In the genomic region with DNA sequence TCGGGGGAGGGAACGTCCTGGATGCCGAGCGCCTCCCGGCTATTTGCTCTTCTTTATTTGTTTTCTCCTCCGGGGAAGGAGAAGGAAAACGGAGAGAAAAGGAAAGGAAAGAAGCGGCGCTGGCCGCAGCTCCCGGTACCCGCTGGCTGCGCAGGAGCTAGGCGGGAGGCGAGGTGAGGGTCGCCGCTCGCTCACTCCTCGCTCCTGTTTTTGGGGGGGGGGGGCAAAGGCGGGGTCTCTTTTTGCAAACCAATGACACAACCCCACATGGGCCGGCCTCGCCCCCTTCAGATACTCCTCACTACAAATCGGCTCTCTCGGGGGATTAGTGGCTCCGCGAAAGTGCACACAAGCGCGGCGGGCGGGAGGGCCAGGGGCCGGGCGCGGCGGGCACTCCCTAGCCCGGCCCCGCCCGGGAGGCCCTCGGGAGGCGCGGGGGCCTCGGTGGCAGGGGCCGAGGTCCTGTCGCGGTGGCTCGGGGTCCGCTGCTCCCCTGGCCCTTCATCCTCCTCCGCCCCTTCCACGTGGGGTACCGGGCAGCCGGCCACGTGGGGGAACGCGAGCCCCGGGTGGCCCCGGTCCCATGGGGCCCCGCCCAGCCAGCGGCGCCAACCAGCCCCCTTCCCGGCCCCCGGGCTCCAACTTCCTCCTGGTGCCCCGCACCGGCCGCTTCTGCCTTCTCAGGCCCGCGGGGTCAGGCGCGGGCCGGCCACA, we compare ENCODE assay signal across 9 cellular contexts. TPM values are rescaled to one million over a fixed set of nuclear protein-coding genes. Genes with fewer than 3 reads are reported as not detected.
A peak's percentile ranks its signal among the peaks of the same experiment; 100 is the strongest.
DNase-seq lines count a peak whose midpoint lies in the region; FAIRE-seq and TF ChIP-seq lines count a peak whose summit lies in the region.
"Had no signal": no experiment of that assay in that cellular context is flagged by ENCODE, and none has a peak within 500 bp of the region (broad histone marks: within the 10 kb centered on the region; RNA-seq: fewer than 3 reads in every experiment).

No MANE protein-coding gene starts in this region.

- H3K4me3 ChIP-seq in keratinocyte (ENCODE audit: control insufficient read depth in 2 of 3, extremely low read depth in 1 of 3, insufficient read depth in 2 of 3, low read depth in 1 of 3, low read length in 3 of 3) (peak overlapping the region; percentile 69 to 74 (median 73)), skin epidermis (peak overlapping the region; percentile 73 to 90 (median 76))

- H3K79me2 ChIP-seq in keratinocyte (ENCODE audit: control insufficient read depth, insufficient read depth, low read length) = peaks cover 35% of the 10 kb centered on the region

- H3K4me1 ChIP-seq in keratinocyte (ENCODE audit: control insufficient read depth, extremely low read depth, insufficient read depth, low read length) = peaks cover 17% of the 10 kb centered on the region

- peak overlapping the region; percentile 73 for H3K9ac ChIP-seq in keratinocyte (ENCODE audit: control insufficient read depth, extremely low read depth, insufficient read depth, low read length)

- TF ChIP-seq EP300 in Ishikawa (IDR thresholded peaks at IDR 0.05; ENCODE audit: borderline replicate concordance) = peak; percentile 23; the same call in 1 of the 2 replicates

- peak overlapping the region; percentile 27 for H2AFZ ChIP-seq in keratinocyte (ENCODE audit: control insufficient read depth, low read length)

- peak overlapping the region; percentile 63 for H3K4me2 ChIP-seq in keratinocyte (ENCODE audit: control insufficient read depth, extremely low read depth, insufficient read depth, low read depth, low read length)

- H3K9me1 ChIP-seq in keratinocyte (ENCODE audit: control insufficient read depth, extremely low read depth, insufficient read depth, low read length) = no peaks in the 10 kb centered on the region

- no peaks in the 10 kb centered on the region for H3K36me3 ChIP-seq in keratinocyte (ENCODE audit: control insufficient read depth in 2 of 2, extremely low read depth in 1 of 2, insufficient read depth in 2 of 2, low read length in 2 of 2)

- H4K20me1 ChIP-seq in keratinocyte (ENCODE audit: control insufficient read depth, extremely low read depth, insufficient read depth, low read length) = no peaks in the 10 kb centered on the region

- TF ChIP-seq RAD21 in Ishikawa (IDR thresholded peaks at IDR 0.05; ENCODE audit: low read depth) = no peak

- no peak for TF ChIP-seq CTCF in keratinocyte (optimal IDR thresholded peaks at IDR 0.05 in 1 of 3, IDR thresholded peaks at IDR 0.05 in 1 of 3, conservative IDR thresholded peaks at IDR 0.05 in 1 of 3; ENCODE audit: extremely low read depth in 1 of 3, insufficient read depth in 2 of 3, low read length in 3 of 3)

- no peaks in the 10 kb centered on the region for H3K9me3 ChIP-seq in keratinocyte (ENCODE audit: control insufficient read depth, low read depth, low read length)

- H3K27me3 ChIP-seq in keratinocyte (ENCODE audit: control insufficient read depth, extremely low read depth, insufficient read depth, low read length) = no peaks in the 10 kb centered on the region

- dilution Hi-C loops in keratinocyte (cut with MboI; ENCODE audit: extremely low pct_ligation_motif_present, low sequenced_read_pairs) = no loop called here

- FAIRE-seq in keratinocyte (lab: Jason Lieb, UNC) = no peak
- FAIRE-seq: islet of Langerhans had no signal

- H3K27ac ChIP-seq in cingulate gyrus (ENCODE audit: low read depth, low read length) = peak overlapping the region; percentile 60
- peak overlapping the region; percentile 66 for H3K27ac ChIP-seq in keratinocyte (ENCODE audit: control insufficient read depth, insufficient read depth, low read length)
- H3K27ac ChIP-seq in skin epidermis = peak overlapping the region; percentile 65 to 98 (median 94)

- DNase-seq in NCI-H1417 (lab: John Stamatoyannopoulos, UW) (peak; percentile 65 to 81 (median 72)), NCI-H1417 treated with DMSO at 0.1 percent for 48 hours (lab: John Stamatoyannopoulos, UW) (no peak), SK-N-DZ (ENCODE audit: low spot score) (peak; percentile 93), keratinocyte (ENCODE audit: low read depth, low spot score) (no peak)
- no peak for DNase-seq in stimulated activated naive CD4-positive, alpha-beta T cell treated with Interleukin-2 at 50 U/mL for 16 hours (lab: John Stamatoyannopoulos, UW)

TF ChIP-seq in Ishikawa, 13 proteins besides CTCF, POLR2A, EP300 and RAD21:
- TF ChIP-seq, protein P1, sequence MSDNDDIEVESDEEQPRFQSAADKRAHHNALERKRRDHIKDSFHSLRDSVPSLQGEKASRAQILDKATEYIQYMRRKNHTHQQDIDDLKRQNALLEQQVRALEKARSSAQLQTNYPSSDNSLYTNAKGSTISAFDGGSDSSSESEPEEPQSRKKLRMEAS (IDR thresholded peaks at IDR 0.05) = peak; percentile 79
- no peak; the same call in 1 of the 2 replicates for TF ChIP-seq TCF12 (IDR thresholded peaks at IDR 0.05; ENCODE audit: low read depth)
- peak; percentile 54 for TF ChIP-seq TAF1 (IDR thresholded peaks at IDR 0.05; ENCODE audit: low read depth)
- 0 out of 2 replicates have a peak, but pooled peaks have one; percentile 17 for TF ChIP-seq FOXM1 (IDR thresholded peaks at IDR 0.05; ENCODE audit: borderline replicate concordance, low read depth)
- TF ChIP-seq EGR1 (IDR thresholded peaks at IDR 0.05) = 0 out of 2 replicates have a peak, but pooled peaks have one; percentile 16
- TF ChIP-seq, protein P2, sequence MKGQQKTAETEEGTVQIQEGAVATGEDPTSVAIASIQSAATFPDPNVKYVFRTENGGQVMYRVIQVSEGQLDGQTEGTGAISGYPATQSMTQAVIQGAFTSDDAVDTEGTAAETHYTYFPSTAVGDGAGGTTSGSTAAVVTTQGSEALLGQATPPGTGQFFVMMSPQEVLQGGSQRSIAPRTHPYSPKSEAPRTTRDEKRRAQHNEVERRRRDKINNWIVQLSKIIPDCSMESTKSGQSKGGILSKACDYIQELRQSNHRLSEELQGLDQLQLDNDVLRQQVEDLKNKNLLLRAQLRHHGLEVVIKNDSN (IDR thresholded peaks at IDR 0.05) = peak; percentile 78
- 0 out of 2 replicates have a peak, but pooled peaks have one; percentile 12 for TF ChIP-seq YY1 (IDR thresholded peaks at IDR 0.05; ENCODE audit: low read depth)
- peak; percentile 53; the same call in 1 of the 2 replicates for TF ChIP-seq TEAD4 (IDR thresholded peaks at IDR 0.05)
- TF ChIP-seq, protein P3, sequence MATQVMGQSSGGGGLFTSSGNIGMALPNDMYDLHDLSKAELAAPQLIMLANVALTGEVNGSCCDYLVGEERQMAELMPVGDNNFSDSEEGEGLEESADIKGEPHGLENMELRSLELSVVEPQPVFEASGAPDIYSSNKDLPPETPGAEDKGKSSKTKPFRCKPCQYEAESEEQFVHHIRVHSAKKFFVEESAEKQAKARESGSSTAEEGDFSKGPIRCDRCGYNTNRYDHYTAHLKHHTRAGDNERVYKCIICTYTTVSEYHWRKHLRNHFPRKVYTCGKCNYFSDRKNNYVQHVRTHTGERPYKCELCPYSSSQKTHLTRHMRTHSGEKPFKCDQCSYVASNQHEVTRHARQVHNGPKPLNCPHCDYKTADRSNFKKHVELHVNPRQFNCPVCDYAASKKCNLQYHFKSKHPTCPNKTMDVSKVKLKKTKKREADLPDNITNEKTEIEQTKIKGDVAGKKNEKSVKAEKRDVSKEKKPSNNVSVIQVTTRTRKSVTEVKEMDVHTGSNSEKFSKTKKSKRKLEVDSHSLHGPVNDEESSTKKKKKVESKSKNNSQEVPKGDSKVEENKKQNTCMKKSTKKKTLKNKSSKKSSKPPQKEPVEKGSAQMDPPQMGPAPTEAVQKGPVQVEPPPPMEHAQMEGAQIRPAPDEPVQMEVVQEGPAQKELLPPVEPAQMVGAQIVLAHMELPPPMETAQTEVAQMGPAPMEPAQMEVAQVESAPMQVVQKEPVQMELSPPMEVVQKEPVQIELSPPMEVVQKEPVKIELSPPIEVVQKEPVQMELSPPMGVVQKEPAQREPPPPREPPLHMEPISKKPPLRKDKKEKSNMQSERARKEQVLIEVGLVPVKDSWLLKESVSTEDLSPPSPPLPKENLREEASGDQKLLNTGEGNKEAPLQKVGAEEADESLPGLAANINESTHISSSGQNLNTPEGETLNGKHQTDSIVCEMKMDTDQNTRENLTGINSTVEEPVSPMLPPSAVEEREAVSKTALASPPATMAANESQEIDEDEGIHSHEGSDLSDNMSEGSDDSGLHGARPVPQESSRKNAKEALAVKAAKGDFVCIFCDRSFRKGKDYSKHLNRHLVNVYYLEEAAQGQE (IDR thresholded peaks at IDR 0.05; ENCODE audit: low read depth) = no peak

RNA-seq across cellular contexts. Expression of a gene that starts 0.7 kb away (rescaled TPM):
- polyA plus RNA-seq in SK-N-DZ (2014; cell fraction: cytosol; rRNA removed) = 88.4 and 92.9 TPM in 2 replicates
- 89.9 and 109 TPM in 2 replicates for polyA plus RNA-seq in SK-N-DZ (2014; cell fraction: nucleus; rRNA removed)
- polyA plus RNA-seq in keratinocyte = 64.4 to 116 TPM (median 76.0 TPM) in 3 replicates
- 23.8 TPM for polyA plus RNA-seq in keratinocyte (2011; ENCODE audit: low read depth)
- 65.8 and 80.6 TPM in 2 replicates for polyA plus RNA-seq in keratinocyte (2011; cell fraction: cytosol; rRNA removed)
- 92.7 and 95.9 TPM in 2 replicates for polyA plus RNA-seq in keratinocyte (2011; cell fraction: nucleus; rRNA removed)
- polyA plus RNA-seq in keratinocyte (2012; ENCODE audit: low replicate concordance) = 37.8 and 86.0 TPM in 2 replicates
- 78.7 to 223 TPM (median 113 TPM) in 3 replicates for polyA minus RNA-seq in keratinocyte
- polyA minus RNA-seq in keratinocyte (2011; cell fraction: cytosol; rRNA and poly(A)+ RNA removed) = 139 TPM
- 72.5 and 86.6 TPM in 2 replicates for polyA minus RNA-seq in keratinocyte (2011; cell fraction: nucleus; rRNA and poly(A)+ RNA removed)

Comparison
In these comparisons a context has a peak if more than half of its experiments do, and no peak if none do; other contexts are left out.
1. DNase-seq: peak in NCI-H1417 (3 of 3) and SK-N-DZ (single experiment); none in NCI-H1417 treated with DMSO at 0.1 percent for 48 hours (single experiment), keratinocyte (single experiment) and stimulated activated naive CD4-positive, alpha-beta T cell treated with Interleukin-2 at 50 U/mL for 16 hours (single experiment).
2. Peak in every context shown above with its lines, with median percentiles within 50 percentile points of each other: H3K27ac ChIP-seq.